20 cellular contexts compared by ENCODE assay signal in genomic region chr2:205496777-205497176, GRCh38.
A peak's percentile ranks its signal among the peaks of the same experiment; 100 is the strongest.
DNase-seq lines count a peak whose midpoint lies in the region; ATAC-seq and TF ChIP-seq lines count a peak whose summit lies in the region.
"Had no signal": no experiment of that assay in that cellular context is flagged by ENCODE, and none has a peak within 500 bp of the region (broad histone marks: within the 10 kb centered on the region; RNA-seq: fewer than 3 reads in every experiment).

No MANE protein-coding gene starts in this region.

- H3F3A ChIP-seq in smooth muscle cell (ENCODE audit: low read depth), result no peaks in the 10 kb centered on the region

- no peak overlapping the region for H2AFZ ChIP-seq in smooth muscle cell (ENCODE audit: low read depth)

- no peak for TF ChIP-seq CTCF in foreskin fibroblast (IDR thresholded peaks at IDR 0.05; ENCODE audit: low read depth, low read length)
- TF ChIP-seq CTCF in smooth muscle cell (IDR thresholded peaks at IDR 0.05; ENCODE audit: borderline replicate concordance, insufficient read depth, poor library complexity, severe bottlenecking), result no peak

- H3K9ac ChIP-seq in adipocyte (ENCODE audit: low read length) (peak overlapping the region; percentile 23), smooth muscle cell (ENCODE audit: low read depth) (no peak overlapping the region)

- no peaks in the 10 kb centered on the region for H3K79me2 ChIP-seq in smooth muscle cell (ENCODE audit: low read depth)

- no peaks in the 10 kb centered on the region for H3K9me3 Mint-ChIP-seq in activated naive CD8-positive, alpha-beta T cell treated with anti-CD3 and anti-CD28 coated beads, Interleukin-2, amount 50 U/mL, for 24 hours
- H3K9me3 Mint-ChIP-seq: CD8-positive, alpha-beta T cell had no signal

- H3K27me3 ChIP-seq in adipocyte (replicated peaks; ENCODE audit: control insufficient read depth, insufficient read depth, low read length) (no peaks in the 10 kb centered on the region), smooth muscle cell (ENCODE audit: low read depth) (no peaks in the 10 kb centered on the region)

- H3K27me3 Mint-ChIP-seq in activated naive CD8-positive, alpha-beta T cell treated with anti-CD3 and anti-CD28 coated beads, Interleukin-2, amount 50 U/mL, for 24 hours, result no peaks in the 10 kb centered on the region

- H3K27ac Mint-ChIP-seq in activated naive CD8-positive, alpha-beta T cell treated with anti-CD3 and anti-CD28 coated beads, Interleukin-2, amount 50 U/mL, for 24 hours, result no peak overlapping the region
- H3K27ac Mint-ChIP-seq: CD8-positive, alpha-beta T cell had no signal

- peak overlapping the region; percentile 41 for H3K4me2 ChIP-seq in smooth muscle cell

- peak overlapping the region; percentile 8 for H3K4me3 ChIP-seq in adipocyte (ENCODE audit: low read length)
- no peak overlapping the region for H3K4me3 ChIP-seq in foreskin fibroblast (ENCODE audit: low read depth in 1 of 2, low read length in 2 of 2)
- no peak overlapping the region for H3K4me3 ChIP-seq in smooth muscle cell
- H3K4me3 ChIP-seq: skin epidermis, thoracic aorta had no signal

- H3K36me3 ChIP-seq in adipocyte (ENCODE audit: control insufficient read depth, insufficient read depth, low read length, severe bottlenecking), result peaks cover 10% of the 10 kb centered on the region
- H3K36me3 ChIP-seq in smooth muscle cell (ENCODE audit: low read depth), result no peaks in the 10 kb centered on the region
- H3K36me3 ChIP-seq: thoracic aorta had no signal

- no peak for ATAC-seq in activated naive CD8-positive, alpha-beta T cell treated with anti-CD3 and anti-CD28 coated beads, Interleukin-2, amount 50 U/mL, for 24 hours
- ATAC-seq in HG02973 (IDR thresholded peaks at IDR 0.05; ENCODE audit: unreplicated experiment), result no peak
- ATAC-seq: CD8-positive, alpha-beta T cell had no signal

- no peaks in the 10 kb centered on the region for H3K4me1 Mint-ChIP-seq in activated naive CD8-positive, alpha-beta T cell treated with anti-CD3 and anti-CD28 coated beads, Interleukin-2, amount 50 U/mL, for 24 hours

- no peaks in the 10 kb centered on the region for H3K36me3 Mint-ChIP-seq in activated naive CD8-positive, alpha-beta T cell treated with anti-CD3 and anti-CD28 coated beads, Interleukin-2, amount 50 U/mL, for 24 hours (ENCODE audit: low read depth)
- H3K36me3 Mint-ChIP-seq: CD8-positive, alpha-beta T cell had no signal

- H3K27ac ChIP-seq in smooth muscle cell (ENCODE audit: low read depth), result no peak overlapping the region
- H3K27ac ChIP-seq: 22Rv1, epithelial cell of prostate, thoracic aorta had no signal

- H3K9me3 ChIP-seq in adipocyte (ENCODE audit: control insufficient read depth, low read length), result no peaks in the 10 kb centered on the region
- H3K9me3 ChIP-seq in smooth muscle cell (replicated peaks; ENCODE audit: low read depth), result no peaks in the 10 kb centered on the region
- H3K9me3 ChIP-seq: thoracic aorta had no signal

- H3K4me1 ChIP-seq in adipocyte (ENCODE audit: control insufficient read depth, insufficient read depth, low read length) (peaks cover 18% of the 10 kb centered on the region), smooth muscle cell (ENCODE audit: low read depth) (no peaks in the 10 kb centered on the region)

- no peak overlapping the region for H3K4me3 Mint-ChIP-seq in activated naive CD8-positive, alpha-beta T cell treated with anti-CD3 and anti-CD28 coated beads, Interleukin-2, amount 50 U/mL, for 24 hours
- H3K4me3 Mint-ChIP-seq: CD8-positive, alpha-beta T cell had no signal

- 35% methylated on average over 6 of the region's 6 CpGs for WGBS in smooth muscle cell (ENCODE audit: low lambda C conversion rate)

- DNase-seq in DMS 273 (lab: John Stamatoyannopoulos, UW; ENCODE audit: unreplicated experiment) (peak; percentile 29), DMS 273 treated with DMSO at 0.1 percent for 48 hours (lab: John Stamatoyannopoulos, UW) (no peak), adipocyte (ENCODE audit: low read depth) (peak; percentile 90), foreskin fibroblast (peak; percentile 93), smooth muscle cell (lab: John Stamatoyannopoulos, UW; ENCODE audit: unreplicated experiment) (no peak), DMS79 treated with DMSO at 0.1 percent for 48 hours (lab: John Stamatoyannopoulos, UW) (no peak)
- DNase-seq in activated naive CD8-positive, alpha-beta T cell treated with anti-CD3 and anti-CD28 coated beads, Interleukin-2, amount 50 U/mL, for 24 hours, result no peak
- DNase-seq: activated gamma-delta T cell; aorta; CD8-positive, alpha-beta T cell; cortex of kidney; GOT3; hypothalamus; NCI-H1436; NCI-H446 had no signal

- H4K20me1 ChIP-seq in smooth muscle cell (ENCODE audit: low read depth), result no peaks in the 10 kb centered on the region

Comparison
In these comparisons a context has a peak if more than half of its experiments do, and no peak if none do; other contexts are left out.
1. DNase-seq: peak in DMS 273 (single experiment), adipocyte (single experiment) and foreskin fibroblast (2 of 2); none in DMS 273 treated with DMSO at 0.1 percent for 48 hours (single experiment), smooth muscle cell (single experiment), activated naive CD8-positive, alpha-beta T cell treated with anti-CD3 and anti-CD28 coated beads, Interleukin-2, amount 50 U/mL, for 24 hours (single experiment) and DMS79 treated with DMSO at 0.1 percent for 48 hours (single experiment).